In the genomic region with DNA sequence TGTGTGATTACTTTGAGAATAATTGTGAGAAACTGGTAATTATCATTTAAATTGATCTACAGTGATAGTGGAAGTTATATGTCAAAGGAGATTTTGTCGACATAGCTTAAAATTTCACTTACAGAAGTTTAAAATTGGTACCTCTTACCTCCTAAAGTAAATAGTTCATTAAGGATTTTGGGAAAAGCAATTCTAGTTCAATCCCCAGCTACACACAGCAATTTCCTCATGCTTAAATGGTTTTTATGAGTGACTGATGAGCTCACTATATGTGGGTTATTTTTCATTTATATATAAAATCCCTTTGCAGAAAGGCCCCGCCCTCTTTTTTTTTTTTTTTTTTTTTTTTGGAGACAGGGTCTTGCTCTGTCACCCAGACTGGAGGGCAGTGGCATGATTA, we compare ENCODE assay signal across 23 cellular contexts. TPM values are rescaled to one million over a fixed set of nuclear protein-coding genes. Genes with fewer than 3 reads are reported as not detected.
A peak's percentile ranks its signal among the peaks of the same experiment; 100 is the strongest.
DNase-seq lines count a peak whose midpoint lies in the region; ATAC-seq and TF ChIP-seq lines count a peak whose summit lies in the region.
"Had no signal": no experiment of that assay in that cellular context is flagged by ENCODE, and none has a peak within 500 bp of the region (broad histone marks: within the 10 kb centered on the region; RNA-seq: fewer than 3 reads in every experiment).

No MANE protein-coding gene starts in this region.

- POLR2A ChIA-PET in activated CD8-positive, alpha-beta T cell treated with anti-CD3 and anti-CD28 coated beads for 36 hours (lab: Charles Lee), result interaction anchor here (1.3 to 5.4 kb wide), 2 partner anchors 14 to 43 kb away, joined by 4 to 53 read pairs; a partner anchor contains a TSS
- POLR2A ChIA-PET in activated CD8-positive, alpha-beta T cell treated with anti-CD3 and anti-CD28 coated beads, Interleukin-2, amount 10 ng/mL, durations not matched to agents 7 days and 5 days (lab: Charles Lee), result interaction anchor here (0.6 to 1.9 kb wide), 4 partner anchors 12 to 38 kb away, joined by 3 to 5 read pairs (median 3); a partner anchor contains a TSS
- POLR2A ChIA-PET in HEK293T (lab: Yijun Ruan, JAX), result interaction anchor here (1.6 to 3.5 kb wide), 2 partner anchors 13 to 43 kb away, joined by 4 to 24 read pairs; a partner anchor contains a TSS
- POLR2A ChIA-PET in naive thymus-derived CD8-positive, alpha-beta T cell (lab: Charles Lee), result interaction anchor here (0.6 to 2.6 kb wide), 6 partner anchors 12 to 286 kb away, joined by 3 to 19 read pairs (median 4); a partner anchor contains a TSS

- H3K36me3 Mint-ChIP-seq in activated CD8-positive, alpha-beta T cell treated with anti-CD3 and anti-CD28 coated beads for 36 hours (ENCODE audit: low read depth), result peaks cover 41% of the 10 kb centered on the region
- peaks cover 46% of the 10 kb centered on the region for H3K36me3 Mint-ChIP-seq in activated CD8-positive, alpha-beta T cell treated with anti-CD3 and anti-CD28 coated beads, Interleukin-2, amount 10 ng/mL, durations not matched to agents 7 days and 5 days (ENCODE audit: low read depth)
- peaks cover 90% of the 10 kb centered on the region for H3K36me3 Mint-ChIP-seq in activated T-helper 17 cell treated with anti-CD3 and anti-CD28 coated beads, Interleukin-2, amount 50 U/mL, for 72 hours (ENCODE audit: low read depth)
- peaks cover 0 to 3% (median 0%) of the 10 kb centered on the region in 3 donors for H3K36me3 Mint-ChIP-seq in naive thymus-derived CD8-positive, alpha-beta T cell
- no peaks in the 10 kb centered on the region for H3K36me3 Mint-ChIP-seq in chondrocyte (ENCODE audit: low read depth)

- H3K4me3 Mint-ChIP-seq in activated CD8-positive, alpha-beta T cell treated with anti-CD3 and anti-CD28 coated beads for 36 hours, result no peak overlapping the region
- H3K4me3 Mint-ChIP-seq in activated CD8-positive, alpha-beta T cell treated with anti-CD3 and anti-CD28 coated beads, Interleukin-2, amount 10 ng/mL, durations not matched to agents 7 days and 5 days, result no peak overlapping the region
- peak overlapping the region; percentile 56 for H3K4me3 Mint-ChIP-seq in activated T-helper 17 cell treated with anti-CD3 and anti-CD28 coated beads, Interleukin-2, amount 50 U/mL, for 72 hours
- H3K4me3 Mint-ChIP-seq in naive thymus-derived CD8-positive, alpha-beta T cell, result peak overlapping the region in 8 of 10 donors; percentile 21 to 60 (median 51)
- H3K4me3 Mint-ChIP-seq in chondrocyte (ENCODE audit: unreplicated experiment), result no peak overlapping the region
- H3K4me3 Mint-ChIP-seq: activated CD4-positive, alpha-beta memory T cell treated with anti-CD3 and anti-CD28 coated beads, Interleukin-2, amount 10 ng/mL, durations not matched to agents 7 days and 5 days had no signal

- H3K4me1 Mint-ChIP-seq in activated CD8-positive, alpha-beta T cell treated with anti-CD3 and anti-CD28 coated beads for 36 hours (ENCODE audit: low read depth), result peaks cover 81% of the 10 kb centered on the region
- peaks cover 61% of the 10 kb centered on the region for H3K4me1 Mint-ChIP-seq in activated CD8-positive, alpha-beta T cell treated with anti-CD3 and anti-CD28 coated beads, Interleukin-2, amount 10 ng/mL, durations not matched to agents 7 days and 5 days (ENCODE audit: low read depth)
- H3K4me1 Mint-ChIP-seq in activated T-helper 17 cell treated with anti-CD3 and anti-CD28 coated beads, Interleukin-2, amount 50 U/mL, for 72 hours, result peaks cover 41% of the 10 kb centered on the region
- peaks cover 32 to 93% (median 85%) of the 10 kb centered on the region in 4 donors for H3K4me1 Mint-ChIP-seq in naive thymus-derived CD8-positive, alpha-beta T cell
- H3K4me1 Mint-ChIP-seq in chondrocyte (ENCODE audit: low read depth), result peaks cover 69% of the 10 kb centered on the region

- no peak for DNase-seq in activated CD8-positive, alpha-beta T cell treated with anti-CD3 and anti-CD28 coated beads for 36 hours
- DNase-seq in activated CD8-positive, alpha-beta T cell treated with anti-CD3 and anti-CD28 coated beads, Interleukin-2, amount 10 ng/mL, durations not matched to agents 7 days and 5 days, result no peak
- DNase-seq in HEK293T (ENCODE audit: extremely low spot score) (no peak), chondrocyte (ENCODE audit: low spot score) (no peak)
- DNase-seq in naive thymus-derived CD8-positive, alpha-beta T cell, result no peak
- no peak for DNase-seq in stimulated activated CD4-positive, alpha-beta T cell treated with anti-CD3 and anti-CD28 coated beads, Interleukin-4, amount 100 ng/mL, for 24 hours
- DNase-seq: 8988T; activated CD4-positive, alpha-beta memory T cell treated with anti-CD3 and anti-CD28 coated beads, Interleukin-2, amount 10 ng/mL, durations not matched to agents 7 days and 5 days; activated naive CD4-positive, alpha-beta T cell treated with Interleukin-2 at 50 U/mL for 16 hours; amygdala; effector memory CD4-positive, alpha-beta T cell; foreskin fibroblast; heart left ventricle; NCI-H1092; NCI-H187; NCI-H2171; NCI-H510A treated with DMSO at 0.1 percent for 48 hours; nucleus accumbens; Peyer's patch; psoas muscle had no signal

- peak overlapping the region; percentile 76 for H3K27ac Mint-ChIP-seq in activated CD8-positive, alpha-beta T cell treated with anti-CD3 and anti-CD28 coated beads for 36 hours
- no peak overlapping the region for H3K27ac Mint-ChIP-seq in activated CD8-positive, alpha-beta T cell treated with anti-CD3 and anti-CD28 coated beads, Interleukin-2, amount 10 ng/mL, durations not matched to agents 7 days and 5 days
- peak overlapping the region; percentile 7 for H3K27ac Mint-ChIP-seq in activated T-helper 17 cell treated with anti-CD3 and anti-CD28 coated beads, Interleukin-2, amount 50 U/mL, for 72 hours
- peak overlapping the region in 2 of 10 donors; percentile 33 to 50 for H3K27ac Mint-ChIP-seq in naive thymus-derived CD8-positive, alpha-beta T cell
- H3K27ac Mint-ChIP-seq in chondrocyte (ENCODE audit: unreplicated experiment), result no peak overlapping the region
- H3K27ac Mint-ChIP-seq: activated CD4-positive, alpha-beta memory T cell treated with anti-CD3 and anti-CD28 coated beads, Interleukin-2, amount 10 ng/mL, durations not matched to agents 7 days and 5 days had no signal

- no peaks in the 10 kb centered on the region for H3K9me3 Mint-ChIP-seq in activated CD8-positive, alpha-beta T cell treated with anti-CD3 and anti-CD28 coated beads for 36 hours
- no peaks in the 10 kb centered on the region for H3K9me3 Mint-ChIP-seq in activated CD8-positive, alpha-beta T cell treated with anti-CD3 and anti-CD28 coated beads, Interleukin-2, amount 10 ng/mL, durations not matched to agents 7 days and 5 days (ENCODE audit: insufficient read depth)
- H3K9me3 Mint-ChIP-seq in activated T-helper 17 cell treated with anti-CD3 and anti-CD28 coated beads, Interleukin-2, amount 50 U/mL, for 72 hours, result no peaks in the 10 kb centered on the region
- H3K9me3 Mint-ChIP-seq in naive thymus-derived CD8-positive, alpha-beta T cell, result no peaks in the 10 kb centered on the region
- H3K9me3 Mint-ChIP-seq in chondrocyte (ENCODE audit: low read depth), result no peaks in the 10 kb centered on the region
- H3K9me3 Mint-ChIP-seq: activated CD4-positive, alpha-beta memory T cell treated with anti-CD3 and anti-CD28 coated beads, Interleukin-2, amount 10 ng/mL, durations not matched to agents 7 days and 5 days had no signal

- TF ChIP-seq CTCF in activated CD8-positive, alpha-beta T cell treated with anti-CD3 and anti-CD28 coated beads for 36 hours (IDR thresholded peaks at IDR 0.05), result no peak
- TF ChIP-seq CTCF in chondrocyte (IDR thresholded peaks at IDR 0.05), result no peak

- CTCF ChIA-PET in activated CD8-positive, alpha-beta T cell treated with anti-CD3 and anti-CD28 coated beads for 36 hours (lab: Charles Lee), result interaction anchor here (0.7 to 1.9 kb wide), 5 partner anchors 9 to 105 kb away, joined by 3 to 11 read pairs (median 4); no protein-coding TSS in a partner anchor
- CTCF ChIA-PET in activated CD8-positive, alpha-beta T cell treated with anti-CD3 and anti-CD28 coated beads, Interleukin-2, amount 10 ng/mL, durations not matched to agents 7 days and 5 days (lab: Charles Lee), result interaction anchor here (0.6 to 3.2 kb wide), 5 partner anchors 9 to 143 kb away, joined by 3 to 11 read pairs (median 4); no protein-coding TSS in a partner anchor
- CTCF ChIA-PET in HEK293T (lab: Yijun Ruan, JAX), result interaction anchor here (1.6 kb wide), 1 partner anchor 46 kb away, joined by 5 read pairs; no protein-coding TSS in a partner anchor

- peak; percentile 14 for ATAC-seq in activated CD8-positive, alpha-beta T cell treated with anti-CD3 and anti-CD28 coated beads for 36 hours
- no peak for ATAC-seq in activated CD8-positive, alpha-beta T cell treated with anti-CD3 and anti-CD28 coated beads, Interleukin-2, amount 10 ng/mL, durations not matched to agents 7 days and 5 days
- ATAC-seq in activated T-helper 17 cell treated with anti-CD3 and anti-CD28 coated beads, Interleukin-2, amount 50 U/mL, for 72 hours (replicated peaks), result no peak
- peak in 1 of 2 donors; percentile 6 for ATAC-seq in naive thymus-derived CD8-positive, alpha-beta T cell
- ATAC-seq in GM19455 (IDR thresholded peaks at IDR 0.05; ENCODE audit: unreplicated experiment), result no peak
- ATAC-seq: esophagus mucosa, heart left ventricle, psoas muscle had no signal

- no peaks in the 10 kb centered on the region for H3K27me3 Mint-ChIP-seq in activated CD8-positive, alpha-beta T cell treated with anti-CD3 and anti-CD28 coated beads for 36 hours
- no peaks in the 10 kb centered on the region for H3K27me3 Mint-ChIP-seq in activated CD8-positive, alpha-beta T cell treated with anti-CD3 and anti-CD28 coated beads, Interleukin-2, amount 10 ng/mL, durations not matched to agents 7 days and 5 days (ENCODE audit: low read depth)
- H3K27me3 Mint-ChIP-seq in activated T-helper 17 cell treated with anti-CD3 and anti-CD28 coated beads, Interleukin-2, amount 50 U/mL, for 72 hours, result no peaks in the 10 kb centered on the region
- no peaks in the 10 kb centered on the region for H3K27me3 Mint-ChIP-seq in naive thymus-derived CD8-positive, alpha-beta T cell
- H3K27me3 Mint-ChIP-seq in chondrocyte (ENCODE audit: low read depth), result no peaks in the 10 kb centered on the region
- H3K27me3 Mint-ChIP-seq: activated CD4-positive, alpha-beta memory T cell treated with anti-CD3 and anti-CD28 coated beads, Interleukin-2, amount 10 ng/mL, durations not matched to agents 7 days and 5 days had no signal

- intact Hi-C loops in activated CD8-positive, alpha-beta T cell treated with anti-CD3 and anti-CD28 coated beads for 36 hours (cut with micrococcal nuclease), result no loop called here

TF ChIP-seq in HEK293T, 16 proteins besides CTCF, POLR2A, EP300 and RAD21 (continues in another document):
- TF ChIP-seq ELF4 (IDR thresholded peaks at IDR 0.05) (no peak), BHLHE40 (IDR thresholded peaks at IDR 0.05; ENCODE audit: borderline replicate concordance) (no peak)

RNA-seq across cellular contexts. Expression of a gene that starts 12.7 kb away (rescaled TPM):
- 10 to 100 TPM; 94.7 to 98.4 TPM for total RNA-seq in activated CD8-positive, alpha-beta T cell treated with anti-CD3 and anti-CD28 coated beads for 36 hours
- total RNA-seq in activated CD8-positive, alpha-beta T cell treated with anti-CD3 and anti-CD28 coated beads, Interleukin-2, amount 10 ng/mL, durations not matched to agents 7 days and 5 days, result 100 to 1,000 TPM in 1 of 2 experiments, 10 to 100 TPM in 1; 95.1 to 105 TPM
- total RNA-seq in activated T-helper 17 cell treated with anti-CD3 and anti-CD28 coated beads, Interleukin-2, amount 50 U/mL, for 72 hours, result 100 to 1,000 TPM in 1 of 2 donors, 10 to 100 TPM in 1; 85.2 to 181 TPM
- total RNA-seq in naive thymus-derived CD8-positive, alpha-beta T cell, result 100 to 1,000 TPM; 186 to 188 TPM
- 100 to 1,000 TPM; 119 to 193 (median 140) TPM for polyA plus RNA-seq in naive thymus-derived CD8-positive, alpha-beta T cell
- total RNA-seq in chondrocyte, result 59.6 to 63.1 TPM (median 59.9 TPM) in 3 replicates

Comparison
In these comparisons a context has a peak if more than half of its experiments do, and no peak if none do; other contexts are left out.
1. H3K27ac Mint-ChIP-seq: peak in activated CD8-positive, alpha-beta T cell treated with anti-CD3 and anti-CD28 coated beads for 36 hours (single experiment) and activated T-helper 17 cell treated with anti-CD3 and anti-CD28 coated beads, Interleukin-2, amount 50 U/mL, for 72 hours (single experiment); none in activated CD8-positive, alpha-beta T cell treated with anti-CD3 and anti-CD28 coated beads, Interleukin-2, amount 10 ng/mL, durations not matched to agents 7 days and 5 days (single experiment) and chondrocyte (single experiment).
2. H3K4me3 Mint-ChIP-seq: peak in activated T-helper 17 cell treated with anti-CD3 and anti-CD28 coated beads, Interleukin-2, amount 50 U/mL, for 72 hours (single experiment) and naive thymus-derived CD8-positive, alpha-beta T cell (8 of 10); none in activated CD8-positive, alpha-beta T cell treated with anti-CD3 and anti-CD28 coated beads for 36 hours (single experiment), activated CD8-positive, alpha-beta T cell treated with anti-CD3 and anti-CD28 coated beads, Interleukin-2, amount 10 ng/mL, durations not matched to agents 7 days and 5 days (single experiment) and chondrocyte (single experiment).